1 cellular context compared by ENCODE assay signal in genomic region chr19:46133101-46133627, GRCh38.
TF ChIP-seq lines count a peak whose summit lies in the region.

No MANE protein-coding gene starts in this region.

TF ChIP-seq in H1, 55 proteins besides CTCF, POLR2A, EP300 and RAD21 (continued from another document):
- peak; percentile 94; the same call in 1 of the 2 replicates for TF ChIP-seq ATF2 (IDR thresholded peaks at IDR 0.05; ENCODE audit: low read length)
- peak; percentile 94 for TF ChIP-seq POLR2AphosphoS5 (IDR thresholded peaks at IDR 0.05; ENCODE audit: low read depth, low read length)
- TF ChIP-seq SP1 (IDR thresholded peaks at IDR 0.05; ENCODE audit: low read depth, low read length): peak; percentile 84; the same call in 1 of the 2 replicates
- peak; percentile 50 for TF ChIP-seq MAFK (IDR thresholded peaks at IDR 0.05; ENCODE audit: low read depth, low read length)
- peak; percentile 13; the same call in 1 of the 2 replicates for TF ChIP-seq CREB1 (IDR thresholded peaks at IDR 0.05)
- TF ChIP-seq PHF8 (conservative IDR thresholded peaks at IDR 0.05; ENCODE audit: low read depth, low read length): no peak
- TF ChIP-seq FOSL1 (IDR thresholded peaks at IDR 0.05; ENCODE audit: insufficient read depth, low read depth, low read length): no peak
- no peak for TF ChIP-seq CHD7 (IDR thresholded peaks at IDR 0.05; ENCODE audit: insufficient replicate concordance, low read length)
- TF ChIP-seq RFX5 (IDR thresholded peaks at IDR 0.05; ENCODE audit: borderline replicate concordance, low read depth, low read length): no peak
- TF ChIP-seq CHD2 (IDR thresholded peaks at IDR 0.05; ENCODE audit: low read length): peak; percentile 26; the same call in 1 of the 2 replicates
- peak; percentile 90 for TF ChIP-seq TEAD4 (IDR thresholded peaks at IDR 0.05; ENCODE audit: low read depth, low read length)
- TF ChIP-seq SRF (IDR thresholded peaks at IDR 0.05; ENCODE audit: low read depth, low read length): peak; percentile 99
- no peak for TF ChIP-seq E2F6 (IDR thresholded peaks at IDR 0.05)
- peak; percentile 88 for TF ChIP-seq JUN (IDR thresholded peaks at IDR 0.05; ENCODE audit: low read depth, low read length)
- peak; percentile 28 for TF ChIP-seq TAF7 (optimal IDR thresholded peaks at IDR 0.05; ENCODE audit: borderline replicate concordance, low read depth, low read length)
- no peak for TF ChIP-seq BACH1 (IDR thresholded peaks at IDR 0.05; ENCODE audit: low read length)
